1 cellular context compared by ENCODE assay signal in genomic region chr19:10835754-10836477, GRCh38.
TF ChIP-seq lines count a peak whose summit lies in the region.

TSS of gene TMED1 (minus strand) at chr19:10836212. CDS start at chr19:10836191, 21 bp downstream.

TF ChIP-seq in HepG2, 621 proteins besides CTCF, POLR2A, EP300 and RAD21 (continued from another document and continues in another):
- TF ChIP-seq ZNF318 (CRISPR knock-in tag; IDR thresholded peaks at IDR 0.05), result no peak; the same call in 1 of the 2 replicates
- no peak for TF ChIP-seq RFX3 (CRISPR knock-in tag; IDR thresholded peaks at IDR 0.05)
- no peak for TF ChIP-seq PAWR (CRISPR knock-in tag; IDR thresholded peaks at IDR 0.05; ENCODE audit: borderline replicate concordance)
- 0 out of 2 replicates have a peak, but pooled peaks have one; percentile 23 for TF ChIP-seq ZNF550 (CRISPR knock-in tag; IDR thresholded peaks at IDR 0.05; ENCODE audit: borderline replicate concordance)
- no peak for TF ChIP-seq ZNF143 (CRISPR knock-in tag; IDR thresholded peaks at IDR 0.05)
- TF ChIP-seq ZNF317 (CRISPR knock-in tag; IDR thresholded peaks at IDR 0.05), result peak; percentile 50; the same call in 1 of the 2 replicates
- no peak for TF ChIP-seq ZNF775 (CRISPR knock-in tag; IDR thresholded peaks at IDR 0.05; ENCODE audit: borderline replicate concordance)
- TF ChIP-seq PHF5A (CRISPR knock-in tag; IDR thresholded peaks at IDR 0.05; ENCODE audit: low read depth, unreplicated experiment), result peak; percentile 29
- no peak for TF ChIP-seq ZSCAN30 (CRISPR knock-in tag; IDR thresholded peaks at IDR 0.05)
- TF ChIP-seq SKI (IDR thresholded peaks at IDR 0.05; ENCODE audit: partially characterized antibody), result no peak
- no peak for TF ChIP-seq CBX2 (IDR thresholded peaks at IDR 0.05; ENCODE audit: low read depth, low read length)
- TF ChIP-seq CBX2 (CRISPR knock-in tag; IDR thresholded peaks at IDR 0.05; ENCODE audit: low read depth), result no peak
- TF ChIP-seq ZSCAN12 (CRISPR knock-in tag; IDR thresholded peaks at IDR 0.05), result no peak
- peak; percentile 53 for TF ChIP-seq HNRNPLL (IDR thresholded peaks at IDR 0.05; ENCODE audit: low read depth, low read length, poor library complexity, severe bottlenecking)
- no peak for TF ChIP-seq CC2D1A (CRISPR knock-in tag; IDR thresholded peaks at IDR 0.05)
- no peak for TF ChIP-seq ZNF292 (CRISPR knock-in tag; IDR thresholded peaks at IDR 0.05; ENCODE audit: borderline replicate concordance, low read depth)
- 0 out of 2 replicates have a peak, but pooled peaks have one; percentile 44 for TF ChIP-seq FIP1L1 (IDR thresholded peaks at IDR 0.05; ENCODE audit: borderline replicate concordance, insufficient read depth, low read depth, low read length)
- no peak for TF ChIP-seq ZIK1 (CRISPR knock-in tag; IDR thresholded peaks at IDR 0.05; ENCODE audit: borderline replicate concordance, low read depth)
- TF ChIP-seq HINFP (CRISPR knock-in tag; IDR thresholded peaks at IDR 0.05; ENCODE audit: low read depth), result 0 out of 2 replicates have a peak, but pooled peaks have one; percentile 34
- TF ChIP-seq ZMAT3 (CRISPR knock-in tag; conservative IDR thresholded peaks at IDR 0.05), result peak; percentile 33; the same call in 1 of the 2 replicates
- TF ChIP-seq ZBTB4 (CRISPR knock-in tag; IDR thresholded peaks at IDR 0.05; ENCODE audit: borderline replicate concordance), result no peak; the same call in 1 of the 2 replicates
- no peak for TF ChIP-seq ZNF513 (CRISPR knock-in tag; conservative IDR thresholded peaks at IDR 0.05)
- no peak for TF ChIP-seq MZF1 (CRISPR knock-in tag; IDR thresholded peaks at IDR 0.05; ENCODE audit: borderline replicate concordance)
- no peak for TF ChIP-seq KLF12 (CRISPR knock-in tag; IDR thresholded peaks at IDR 0.05; ENCODE audit: borderline replicate concordance)
- TF ChIP-seq RNF219 (CRISPR knock-in tag; IDR thresholded peaks at IDR 0.05), result no peak
- TF ChIP-seq TAF15 (IDR thresholded peaks at IDR 0.05; ENCODE audit: low read depth, low read length, poor library complexity, severe bottlenecking), result peak; percentile 44
- no peak for TF ChIP-seq HBP1 (CRISPR knock-in tag; IDR thresholded peaks at IDR 0.05; ENCODE audit: low read depth)
- TF ChIP-seq MYC (CRISPR knock-in tag; IDR thresholded peaks at IDR 0.05; ENCODE audit: borderline replicate concordance), result peak; percentile 24; the same call in 1 of the 2 replicates
- TF ChIP-seq PHF8 (CRISPR knock-in tag; IDR thresholded peaks at IDR 0.05), result peak; percentile 91
- no peak for TF ChIP-seq USF2 (IDR thresholded peaks at IDR 0.05; ENCODE audit: low read depth, low read length)
- no peak for TF ChIP-seq USF2 (CRISPR knock-in tag; IDR thresholded peaks at IDR 0.05; ENCODE audit: borderline replicate concordance)
- TF ChIP-seq MBNL3 (CRISPR knock-in tag; conservative IDR thresholded peaks at IDR 0.05), result no peak
- 0 out of 2 replicates have a peak, but pooled peaks have one; percentile 8 for TF ChIP-seq ZNF747 (CRISPR knock-in tag; IDR thresholded peaks at IDR 0.05; ENCODE audit: borderline replicate concordance)
- peak; percentile 32; the same call in 1 of the 2 replicates for TF ChIP-seq ETV5 (CRISPR knock-in tag; IDR thresholded peaks at IDR 0.05; ENCODE audit: borderline replicate concordance)
- TF ChIP-seq ZNF615 (CRISPR knock-in tag; IDR thresholded peaks at IDR 0.05; ENCODE audit: borderline replicate concordance), result no peak
- TF ChIP-seq SNAPC5 (CRISPR knock-in tag; IDR thresholded peaks at IDR 0.05; ENCODE audit: borderline replicate concordance), result no peak
- no peak for TF ChIP-seq TMF1 (CRISPR knock-in tag; IDR thresholded peaks at IDR 0.05; ENCODE audit: low read depth)
- no peak; the same call in 1 of the 2 replicates for TF ChIP-seq NR2F2 (IDR thresholded peaks at IDR 0.05; ENCODE audit: borderline replicate concordance, low read depth)
- no peak for TF ChIP-seq HNF4A (CRISPR knock-in tag; IDR thresholded peaks at IDR 0.05)
